Comparison of ENCODE assay signal across 16 cellular contexts in genomic region chr12:57011438-57012424, GRCh38. TPM values are rescaled to one million over a fixed set of nuclear protein-coding genes. Genes with fewer than 3 reads are reported as not detected.
DNase-seq lines count a peak whose midpoint lies in the region; ATAC-seq and TF ChIP-seq lines count a peak whose summit lies in the region.
"Had no signal": no experiment of that assay in that cellular context is flagged by ENCODE, and none has a peak within 500 bp of the region (broad histone marks: within the 10 kb centered on the region; RNA-seq: fewer than 3 reads in every experiment).

No MANE protein-coding gene starts in this region.

- WGBS in lower leg skin, 2 donors: 75% methylated on average over 12 of the region's 12 CpGs

- H3K4me1 Mint-ChIP-seq in CD8-positive, alpha-beta T cell (ENCODE audit: low read depth): peaks cover 27% of the 10 kb centered on the region
- peaks cover 40% of the 10 kb centered on the region for H3K4me1 Mint-ChIP-seq in activated naive CD8-positive, alpha-beta T cell treated with anti-CD3 and anti-CD28 coated beads for 36 hours
- H3K4me1 Mint-ChIP-seq in WTC11: peaks cover 57% of the 10 kb centered on the region

- no peak overlapping the region for H3K27ac Mint-ChIP-seq in CD8-positive, alpha-beta T cell
- peak overlapping the region; percentile 46 for H3K27ac Mint-ChIP-seq in activated naive CD8-positive, alpha-beta T cell treated with anti-CD3 and anti-CD28 coated beads for 36 hours
- no peak overlapping the region; the same call in 1 of the 2 replicates for H3K27ac Mint-ChIP-seq in WTC11

- H3K9me3 Mint-ChIP-seq in CD8-positive, alpha-beta T cell: no peaks in the 10 kb centered on the region
- no peaks in the 10 kb centered on the region for H3K9me3 Mint-ChIP-seq in activated naive CD8-positive, alpha-beta T cell treated with anti-CD3 and anti-CD28 coated beads for 36 hours
- no peaks in the 10 kb centered on the region for H3K9me3 Mint-ChIP-seq in WTC11

- POLR2A ChIA-PET in CD8-positive, alpha-beta T cell (lab: Charles Lee): interaction anchor here (2.0 kb wide), 1 partner anchor 51 kb away, joined by 7 read pairs; no protein-coding TSS in a partner anchor
- POLR2A ChIA-PET in WTC11 (lab: Charles Lee): no interaction called here

- TF ChIP-seq POLR2A in lower leg skin (IDR thresholded peaks at IDR 0.05): no peak

- H3K27ac ChIP-seq in CD8-positive, alpha-beta T cell (ENCODE audit: low read depth, low read length): no peak overlapping the region
- H3K27ac ChIP-seq: C4-2B, VCaP had no signal

- H3K27me3 ChIP-seq in CD8-positive, alpha-beta T cell (ENCODE audit: insufficient read depth, low read length): no peaks in the 10 kb centered on the region

- H3K4me3 Mint-ChIP-seq in CD8-positive, alpha-beta T cell: peak overlapping the region; percentile 19
- no peak overlapping the region for H3K4me3 Mint-ChIP-seq in activated naive CD8-positive, alpha-beta T cell treated with anti-CD3 and anti-CD28 coated beads for 36 hours
- no peak overlapping the region for H3K4me3 Mint-ChIP-seq in WTC11

- no peak overlapping the region for H3K4me3 ChIP-seq in CD8-positive, alpha-beta T cell (ENCODE audit: low read depth, low read length)
- no peak overlapping the region for H3K4me3 ChIP-seq in lower leg skin (ENCODE audit: low read depth, poor library complexity, severe bottlenecking)

- H3K27me3 Mint-ChIP-seq in CD8-positive, alpha-beta T cell (ENCODE audit: low read depth): peaks cover 4% of the 10 kb centered on the region
- H3K27me3 Mint-ChIP-seq in activated naive CD8-positive, alpha-beta T cell treated with anti-CD3 and anti-CD28 coated beads for 36 hours: peaks cover 4% of the 10 kb centered on the region
- peaks cover 4% of the 10 kb centered on the region for H3K27me3 Mint-ChIP-seq in WTC11 (ENCODE audit: low read depth)

- H3K9me3 ChIP-seq in CD8-positive, alpha-beta T cell (ENCODE audit: low read length): no peaks in the 10 kb centered on the region

- no peak for DNase-seq in CD8-positive, alpha-beta T cell
- DNase-seq in activated naive CD8-positive, alpha-beta T cell treated with anti-CD3 and anti-CD28 coated beads for 36 hours: no peak
- DNase-seq in Right ventricle myocardium superior: no peak
- no peak for DNase-seq in DMS 273 treated with DMSO at 0.1 percent for 48 hours (lab: John Stamatoyannopoulos, UW)
- no peak for DNase-seq in WTC11 (ENCODE audit: low spot score)
- DNase-seq in lower leg skin (ENCODE audit: low spot score in 2 of 2): no peak
- DNase-seq: HCEC 1CT, hypothalamus, NCI-H1930, RPMI8226 had no signal

- TF ChIP-seq CTCF in CD8-positive, alpha-beta T cell (IDR thresholded peaks at IDR 0.05): no peak
- TF ChIP-seq CTCF in WTC11 (IDR thresholded peaks at IDR 0.05) (no peak), lower leg skin (IDR thresholded peaks at IDR 0.05) (no peak)

- H3K36me3 Mint-ChIP-seq in CD8-positive, alpha-beta T cell: peaks cover under 1% of the 10 kb centered on the region
- H3K36me3 Mint-ChIP-seq in activated naive CD8-positive, alpha-beta T cell treated with anti-CD3 and anti-CD28 coated beads for 36 hours: no peaks in the 10 kb centered on the region
- H3K36me3 Mint-ChIP-seq in WTC11: no peaks in the 10 kb centered on the region

- peak; percentile 27 for ATAC-seq in CD8-positive, alpha-beta T cell
- ATAC-seq in GM19035 (IDR thresholded peaks at IDR 0.05; ENCODE audit: unreplicated experiment) (peak; percentile 51), HG03378 (IDR thresholded peaks at IDR 0.05; ENCODE audit: unreplicated experiment) (peak; percentile 48), Right ventricle myocardium superior (ENCODE audit: poor library complexity) (no peak), WTC11 (no peak)

- H3K36me3 ChIP-seq in CD8-positive, alpha-beta T cell (ENCODE audit: insufficient read depth, low read length): no peaks in the 10 kb centered on the region

- CTCF ChIA-PET in CD8-positive, alpha-beta T cell (lab: Charles Lee): interaction anchor here (0.9 to 2.1 kb wide), 8 partner anchors 11 to 105 kb away, joined by 3 to 8 read pairs (median 3); no protein-coding TSS in a partner anchor
- CTCF ChIA-PET in WTC11 (lab: Charles Lee): interaction anchor here (0.6 to 3.3 kb wide), 10 partner anchors 10 to 202 kb away, joined by 3 to 33 read pairs (median 4); partner anchors contain the start of genes NEMP1 and STAT6

- intact Hi-C loops in CD8-positive, alpha-beta T cell (cut with DNase I, micrococcal nuclease): loop anchor here in 1 of 2 experiments (1.0 kb wide), 1 partner anchor 172 kb away; no protein-coding TSS in a partner anchor
- intact Hi-C loops in Right ventricle myocardium superior (cut with DNase I) (no loop called here), lower leg skin (cut with DNase I; ENCODE audit: low total_unique reads) (loop anchor here (5.0 kb wide), 1 partner anchor 46 kb away; no protein-coding TSS in a partner anchor)

- H3K4me1 ChIP-seq in CD8-positive, alpha-beta T cell (ENCODE audit: insufficient read depth, low read length): peaks cover 25% of the 10 kb centered on the region

TF ChIP-seq in WTC11, 78 proteins besides CTCF, POLR2A, EP300 and RAD21:
- TF ChIP-seq ELF4 (CRISPR knock-in tag; IDR thresholded peaks at IDR 0.05; ENCODE audit: low read depth): no peak
- TF ChIP-seq HMGA2 (CRISPR knock-in tag; IDR thresholded peaks at IDR 0.05): no peak
- no peak for TF ChIP-seq AFF4 (CRISPR knock-in tag; IDR thresholded peaks at IDR 0.05; ENCODE audit: borderline replicate concordance)
- TF ChIP-seq PREB (CRISPR knock-in tag; IDR thresholded peaks at IDR 0.05; ENCODE audit: borderline replicate concordance): no peak
- TF ChIP-seq TCF7 (CRISPR knock-in tag; IDR thresholded peaks at IDR 0.05; ENCODE audit: low read depth): no peak
- no peak for TF ChIP-seq EMX1 (CRISPR knock-in tag; IDR thresholded peaks at IDR 0.05)
- no peak for TF ChIP-seq JAZF1 (CRISPR knock-in tag; IDR thresholded peaks at IDR 0.05)
TF ChIP-seq in WTC11: peak in this region for 0.

RNA-seq across cellular contexts. Expression of gene TAC3, which starts 4.6 kb away (rescaled TPM):
- total RNA-seq in CD8-positive, alpha-beta T cell: not detected
- total RNA-seq in activated naive CD8-positive, alpha-beta T cell treated with anti-CD3 and anti-CD28 coated beads for 36 hours: under 1 TPM; 0.31 to 0.32 TPM
- total RNA-seq in Right ventricle myocardium superior (not detected), WTC11 (2021) (4.1 to 6.8 TPM (median 6.1 TPM) in 3 replicates), lower leg skin (under 1 TPM in 1 of 4 donors, not detected in 3; 0.46 TPM)
- total RNA-seq: endothelial cell of umbilical vein, HT-29 had no signal

RNA-seq across cellular contexts. Expression of gene ZBTB39, which starts 5.4 kb away (rescaled TPM):
- total RNA-seq in CD8-positive, alpha-beta T cell: 10 to 100 TPM in 1 of 2 experiments, 1 to 10 TPM in 1; 9.9 to 11.3 TPM
- 1 to 10 TPM; 7.0 to 7.2 TPM for total RNA-seq in activated naive CD8-positive, alpha-beta T cell treated with anti-CD3 and anti-CD28 coated beads for 36 hours
- total RNA-seq in Right ventricle myocardium superior (3.0 TPM), WTC11 (2021) (20.2 to 23.0 TPM (median 22.5 TPM) in 3 replicates), lower leg skin (1 to 10 TPM; 5.2 to 6.1 (median 6.1) TPM)

RNA-seq across cellular contexts. Expression of gene MYO1A, which starts 38.2 kb away (rescaled TPM):
- total RNA-seq in CD8-positive, alpha-beta T cell: under 1 TPM; 0.22 to 0.81 TPM
- 1 to 10 TPM; 1.3 to 1.4 TPM for total RNA-seq in activated naive CD8-positive, alpha-beta T cell treated with anti-CD3 and anti-CD28 coated beads for 36 hours
- total RNA-seq in Right ventricle myocardium superior (0.08 TPM), WTC11 (2021) (0.32 to 0.87 TPM (median 0.71 TPM) in 3 replicates), lower leg skin (1 to 10 TPM in 1 of 4 donors, under 1 TPM in 2, not detected in 1; 0.30 to 2.0 (median 0.39) TPM)
- total RNA-seq: endothelial cell of umbilical vein had no signal

RNA-seq across cellular contexts. Expression of gene RDH16, which starts 54.3 kb away (rescaled TPM):
- under 1 TPM; 0.33 to 0.60 TPM for total RNA-seq in CD8-positive, alpha-beta T cell
- total RNA-seq in activated naive CD8-positive, alpha-beta T cell treated with anti-CD3 and anti-CD28 coated beads for 36 hours: under 1 TPM; 0.10 to 0.12 TPM
- total RNA-seq in Right ventricle myocardium superior (0.24 TPM), WTC11 (2021) (0.85 to 1.2 TPM (median 1.0 TPM) in 3 replicates), lower leg skin (1 to 10 TPM in 2 of 4 donors, under 1 TPM in 2; 0.84 to 4.7 (median 1.0) TPM)
- total RNA-seq: HT-29 had no signal

Comparison
In these comparisons a context has a peak if more than half of its experiments do, and no peak if none do; other contexts are left out.
1. ATAC-seq: peak in CD8-positive, alpha-beta T cell (single experiment), GM19035 (single experiment) and HG03378 (single experiment); none in Right ventricle myocardium superior (single experiment) and WTC11 (single experiment).